Comparison of ENCODE assay signal across 1 cellular context in genomic region chr18:26574958-26575864, GRCh38.
TF ChIP-seq lines count a peak whose summit lies in the region.

No MANE protein-coding gene starts in this region.

TF ChIP-seq in A549, 52 proteins besides CTCF, POLR2A, EP300 and RAD21 (continued from another document):
- TF ChIP-seq REST (IDR thresholded peaks at IDR 0.05) = no peak
- TF ChIP-seq CEBPB (IDR thresholded peaks at IDR 0.05) = peak in 1 of 2 experiments; percentile 13; a peak in 1 of 4 replicates
- TF ChIP-seq SREBF2 (IDR thresholded peaks at IDR 0.05) = no peak
- no peak for TF ChIP-seq RNF2 (IDR thresholded peaks at IDR 0.05; ENCODE audit: borderline replicate concordance, low read depth)
- TF ChIP-seq NFE2L2 (conservative IDR thresholded peaks at IDR 0.05; ENCODE audit: low read length) = peak; percentile 89
- TF ChIP-seq ESRRA (IDR thresholded peaks at IDR 0.05; ENCODE audit: borderline replicate concordance, low read length) = no peak
- no peak for TF ChIP-seq BHLHE40 (IDR thresholded peaks at IDR 0.05; ENCODE audit: low read depth, low read length)
- TF ChIP-seq PHF8 (IDR thresholded peaks at IDR 0.05; ENCODE audit: borderline replicate concordance, low read depth) = no peak
- TF ChIP-seq TP53 (CRISPR knock-in tag; IDR thresholded peaks at IDR 0.05) = no peak
- TF ChIP-seq HOXB13 (CRISPR knock-in tag; IDR thresholded peaks at IDR 0.05; ENCODE audit: low read depth) = peak; percentile 77
- TF ChIP-seq ZFP36 (IDR thresholded peaks at IDR 0.05; ENCODE audit: borderline replicate concordance, partially characterized antibody) = no peak
- no peak; the same call in 1 of the 2 replicates for TF ChIP-seq USF2 (IDR thresholded peaks at IDR 0.05)
- TF ChIP-seq KDM5A (IDR thresholded peaks at IDR 0.05) = no peak
- peak; percentile 56; the same call in 1 of the 3 replicates for TF ChIP-seq BCL3 (IDR thresholded peaks at IDR 0.05)
- TF ChIP-seq GATA3 (IDR thresholded peaks at IDR 0.05; ENCODE audit: borderline replicate concordance) = peak; percentile 78; the same call in 1 of the 2 replicates
- TF ChIP-seq EHF (CRISPR knock-in tag; IDR thresholded peaks at IDR 0.05) = peak; percentile 70; the same call in 1 of the 2 replicates
- no peak for TF ChIP-seq ELK1 (IDR thresholded peaks at IDR 0.05; ENCODE audit: low read depth, low read length)
- no peak for TF ChIP-seq EHMT2 (IDR thresholded peaks at IDR 0.05; ENCODE audit: low read depth)
- peak; percentile 95 for TF ChIP-seq MAX (IDR thresholded peaks at IDR 0.05)
- TF ChIP-seq HDAC2 (IDR thresholded peaks at IDR 0.05) = no peak
- TF ChIP-seq FOXS1 (CRISPR knock-in tag; IDR thresholded peaks at IDR 0.05) = 0 out of 2 replicates have a peak, but pooled peaks have one; percentile 34
- TF ChIP-seq ZC3H11A (IDR thresholded peaks at IDR 0.05) = no peak
- no peak for TF ChIP-seq HMGXB4 (CRISPR knock-in tag; IDR thresholded peaks at IDR 0.05; ENCODE audit: borderline replicate concordance)
- TF ChIP-seq JUNB (IDR thresholded peaks at IDR 0.05) = peak; percentile 40
- TF ChIP-seq HOXA7 (CRISPR knock-in tag; IDR thresholded peaks at IDR 0.05) = peak; percentile 48; the same call in 1 of the 2 replicates
- TF ChIP-seq ZSCAN20 (CRISPR knock-in tag; IDR thresholded peaks at IDR 0.05) = no peak
- TF ChIP-seq HEYL (CRISPR knock-in tag; IDR thresholded peaks at IDR 0.05) = no peak
- peak; percentile 92 for TF ChIP-seq E2F6 (IDR thresholded peaks at IDR 0.05; ENCODE audit: borderline replicate concordance, low read depth)
- TF ChIP-seq TFCP2L1 (CRISPR knock-in tag; IDR thresholded peaks at IDR 0.05) = no peak
TF ChIP-seq in A549: peak in this region for 17.
